ENCODE assay signal across 22 cellular contexts in the genomic region with DNA sequence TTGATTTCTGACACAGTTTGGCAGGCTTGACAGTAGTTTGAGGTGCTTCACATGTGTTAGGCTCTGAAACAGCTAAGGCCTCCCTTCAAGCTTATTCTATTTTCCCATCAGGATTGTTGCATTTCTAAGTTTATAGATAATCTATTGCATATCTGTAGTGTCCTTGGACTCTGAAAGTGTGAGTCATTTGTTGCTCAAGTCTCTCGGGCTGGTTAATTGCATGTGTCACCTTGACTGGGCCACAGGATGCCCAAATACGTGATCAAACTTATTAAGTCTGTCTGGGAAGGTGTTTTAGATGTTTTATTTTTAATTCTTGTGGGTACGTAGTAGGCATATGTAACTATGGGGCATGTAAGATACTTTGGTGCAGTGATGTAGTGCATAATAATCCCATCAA.
A peak's percentile ranks its signal among the peaks of the same experiment; 100 is the strongest.
DNase-seq lines count a peak whose midpoint lies in the region; ATAC-seq, FAIRE-seq and TF ChIP-seq lines count a peak whose summit lies in the region.
"Had no signal": no experiment of that assay in that cellular context is flagged by ENCODE, and none has a peak within 500 bp of the region (broad histone marks: within the 10 kb centered on the region; RNA-seq: fewer than 3 reads in every experiment).

No MANE protein-coding gene starts in this region.

- H3K9me3 ChIP-seq in mesenchymal stem cell (ENCODE audit: control insufficient read depth, low read length): no peaks in the 10 kb centered on the region
- H3K9me3 ChIP-seq: BLaER1, Caco-2 had no signal

- H3K9ac ChIP-seq in mesenchymal stem cell (ENCODE audit: low read length): no peak overlapping the region
- H3K9ac ChIP-seq: BLaER1, GM23248 had no signal

- intact Hi-C loops in sciatic nerve (cut with DNase I): no loop called here

- H3K4ac ChIP-seq in mesenchymal stem cell (ENCODE audit: low read depth in 1 of 2, low read length in 2 of 2): no peak overlapping the region

- H3K18ac ChIP-seq in mesenchymal stem cell (ENCODE audit: low read depth in 1 of 2, low read length in 2 of 2): no peak overlapping the region

- H3K36me3 ChIP-seq in bronchial epithelial cell (ENCODE audit: control insufficient read depth, insufficient read depth, low read length): no peaks in the 10 kb centered on the region
- no peaks in the 10 kb centered on the region for H3K36me3 ChIP-seq in mesenchymal stem cell (ENCODE audit: control insufficient read depth in 1 of 2, insufficient read depth in 2 of 2, low read depth in 1 of 2, low read length in 2 of 2)
- H3K36me3 ChIP-seq: BLaER1 had no signal

- no peak for FAIRE-seq in bronchial epithelial cell (lab: Jason Lieb, UNC)
- no peak for FAIRE-seq in frontal cortex (lab: Jason Lieb, UNC)
- FAIRE-seq: A204.1, GM12878, GM19239, H1 had no signal

- DNase-seq in bronchial epithelial cell (ENCODE audit: low read depth) (peak; percentile 5), mesenchymal stem cell (peak; percentile 20), G401 (ENCODE audit: low spot score) (no peak), sciatic nerve (ENCODE audit: low spot score) (no peak), frontal cortex (ENCODE audit: low spot score in 2 of 2) (no peak)
- DNase-seq: Caco-2; CD4-positive, CD25-positive, alpha-beta regulatory T cell; CD8-positive, alpha-beta T cell; DMS153; DND-41; GDM1; GM23248; H7; HCEC 1CT had no signal

- no peak overlapping the region for H2BK12ac ChIP-seq in mesenchymal stem cell (ENCODE audit: low read length in 2 of 2)

- H3K27ac ChIP-seq in mesenchymal stem cell (ENCODE audit: low read length, poor library complexity, severe bottlenecking): no peak overlapping the region
- H3K27ac ChIP-seq: 22Rv1, BLaER1, C4-2B, GM23248 had no signal

- H2BK15ac ChIP-seq in mesenchymal stem cell (ENCODE audit: low read depth, poor library complexity, severe bottlenecking): no peak overlapping the region

- no peak overlapping the region for H2BK120ac ChIP-seq in mesenchymal stem cell (ENCODE audit: low read depth, low read length)

- no peak overlapping the region for H3K23ac ChIP-seq in mesenchymal stem cell (ENCODE audit: low read length in 2 of 2)

- H3K79me1 ChIP-seq in mesenchymal stem cell (replicated peaks; ENCODE audit: low read length, poor library complexity, severe bottlenecking): no peaks in the 10 kb centered on the region

- in situ Hi-C loops in G401 (cut with HindIII; ENCODE audit: low sequenced_read_pairs): no loop called here

- H4K91ac ChIP-seq in mesenchymal stem cell (ENCODE audit: low read length): no peak overlapping the region

- H2AK5ac ChIP-seq in mesenchymal stem cell (ENCODE audit: low read length, severe bottlenecking): no peak overlapping the region

- H3K27me3 ChIP-seq in bronchial epithelial cell (ENCODE audit: control insufficient read depth, insufficient read depth, low read length): no peaks in the 10 kb centered on the region
- no peaks in the 10 kb centered on the region for H3K27me3 ChIP-seq in mesenchymal stem cell (ENCODE audit: control insufficient read depth in 1 of 2, insufficient read depth in 1 of 2, low read length in 2 of 2)
- H3K27me3 ChIP-seq: BLaER1 had no signal

- no peak overlapping the region for H3K4me3 ChIP-seq in bronchial epithelial cell (ENCODE audit: low read depth, low read length)
- no peak overlapping the region for H3K4me3 ChIP-seq in mesenchymal stem cell (ENCODE audit: insufficient read depth in 1 of 2, low read depth in 1 of 2, low read length in 2 of 2)
- H3K4me3 ChIP-seq: BLaER1, GM12878, GM23248 had no signal

- H3K4me1 ChIP-seq in mesenchymal stem cell (ENCODE audit: control insufficient read depth, insufficient read depth, low read depth, low read length): no peaks in the 10 kb centered on the region
- H3K4me1 ChIP-seq: BLaER1, Caco-2 had no signal

- WGBS in mesenchymal stem cell: 5% methylated on average over 1 of the region's 3 CpGs

- ATAC-seq in GM21619 (IDR thresholded peaks at IDR 0.05; ENCODE audit: unreplicated experiment): peak; percentile 60
- no peak for ATAC-seq in sciatic nerve
- ATAC-seq: CD8-positive, alpha-beta T cell; GM12878 had no signal

- no peak overlapping the region for H3K4me2 ChIP-seq in mesenchymal stem cell (ENCODE audit: low read length, poor library complexity, severe bottlenecking)
- H3K4me2 ChIP-seq: BLaER1 had no signal

- H2BK5ac ChIP-seq in mesenchymal stem cell (ENCODE audit: low read depth, low read length, poor library complexity, severe bottlenecking): no peak overlapping the region

- H4K8ac ChIP-seq in mesenchymal stem cell (ENCODE audit: low read length): no peak overlapping the region

- TF ChIP-seq CTCF in bronchial epithelial cell (IDR thresholded peaks at IDR 0.05; ENCODE audit: insufficient read depth, low read length, severe bottlenecking): no peak

- no peak overlapping the region for H3K14ac ChIP-seq in mesenchymal stem cell (ENCODE audit: low read length in 2 of 2)

- H2AFZ ChIP-seq in mesenchymal stem cell (ENCODE audit: low read depth, low read length): no peak overlapping the region
- H2AFZ ChIP-seq: GM23248 had no signal

Comparison
In these comparisons a context has a peak if more than half of its experiments do, and no peak if none do; other contexts are left out.
1. DNase-seq: peak in bronchial epithelial cell (single experiment) and mesenchymal stem cell (single experiment); none in G401 (single experiment), sciatic nerve (single experiment) and frontal cortex (0 of 2).